Comparison of ENCODE assay signal across 1 cellular context in the genomic region with DNA sequence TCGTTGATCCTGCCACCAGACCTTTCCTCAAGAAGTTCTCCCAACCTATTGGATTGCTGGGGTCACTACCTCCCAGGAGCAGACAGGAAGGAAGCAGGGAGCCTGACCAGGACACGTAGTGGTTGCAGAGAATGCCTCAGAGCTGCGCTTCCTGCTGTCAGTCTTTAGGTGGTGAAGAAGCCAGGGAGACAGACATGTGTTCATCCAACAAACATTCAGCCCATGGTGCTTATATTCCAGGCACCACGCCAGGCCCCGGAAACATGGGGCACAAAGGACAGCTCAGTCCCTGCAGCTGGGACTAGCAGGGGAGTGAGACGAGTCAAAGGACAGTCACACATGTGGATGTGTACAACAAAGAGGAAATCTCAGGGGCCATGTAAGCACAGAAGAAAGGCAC.
TF ChIP-seq lines count a peak whose summit lies in the region.

No MANE protein-coding gene starts in this region.

TF ChIP-seq in HepG2, 621 proteins besides CTCF, POLR2A, EP300 and RAD21 (continued from another document):
- TF ChIP-seq, protein P1, sequence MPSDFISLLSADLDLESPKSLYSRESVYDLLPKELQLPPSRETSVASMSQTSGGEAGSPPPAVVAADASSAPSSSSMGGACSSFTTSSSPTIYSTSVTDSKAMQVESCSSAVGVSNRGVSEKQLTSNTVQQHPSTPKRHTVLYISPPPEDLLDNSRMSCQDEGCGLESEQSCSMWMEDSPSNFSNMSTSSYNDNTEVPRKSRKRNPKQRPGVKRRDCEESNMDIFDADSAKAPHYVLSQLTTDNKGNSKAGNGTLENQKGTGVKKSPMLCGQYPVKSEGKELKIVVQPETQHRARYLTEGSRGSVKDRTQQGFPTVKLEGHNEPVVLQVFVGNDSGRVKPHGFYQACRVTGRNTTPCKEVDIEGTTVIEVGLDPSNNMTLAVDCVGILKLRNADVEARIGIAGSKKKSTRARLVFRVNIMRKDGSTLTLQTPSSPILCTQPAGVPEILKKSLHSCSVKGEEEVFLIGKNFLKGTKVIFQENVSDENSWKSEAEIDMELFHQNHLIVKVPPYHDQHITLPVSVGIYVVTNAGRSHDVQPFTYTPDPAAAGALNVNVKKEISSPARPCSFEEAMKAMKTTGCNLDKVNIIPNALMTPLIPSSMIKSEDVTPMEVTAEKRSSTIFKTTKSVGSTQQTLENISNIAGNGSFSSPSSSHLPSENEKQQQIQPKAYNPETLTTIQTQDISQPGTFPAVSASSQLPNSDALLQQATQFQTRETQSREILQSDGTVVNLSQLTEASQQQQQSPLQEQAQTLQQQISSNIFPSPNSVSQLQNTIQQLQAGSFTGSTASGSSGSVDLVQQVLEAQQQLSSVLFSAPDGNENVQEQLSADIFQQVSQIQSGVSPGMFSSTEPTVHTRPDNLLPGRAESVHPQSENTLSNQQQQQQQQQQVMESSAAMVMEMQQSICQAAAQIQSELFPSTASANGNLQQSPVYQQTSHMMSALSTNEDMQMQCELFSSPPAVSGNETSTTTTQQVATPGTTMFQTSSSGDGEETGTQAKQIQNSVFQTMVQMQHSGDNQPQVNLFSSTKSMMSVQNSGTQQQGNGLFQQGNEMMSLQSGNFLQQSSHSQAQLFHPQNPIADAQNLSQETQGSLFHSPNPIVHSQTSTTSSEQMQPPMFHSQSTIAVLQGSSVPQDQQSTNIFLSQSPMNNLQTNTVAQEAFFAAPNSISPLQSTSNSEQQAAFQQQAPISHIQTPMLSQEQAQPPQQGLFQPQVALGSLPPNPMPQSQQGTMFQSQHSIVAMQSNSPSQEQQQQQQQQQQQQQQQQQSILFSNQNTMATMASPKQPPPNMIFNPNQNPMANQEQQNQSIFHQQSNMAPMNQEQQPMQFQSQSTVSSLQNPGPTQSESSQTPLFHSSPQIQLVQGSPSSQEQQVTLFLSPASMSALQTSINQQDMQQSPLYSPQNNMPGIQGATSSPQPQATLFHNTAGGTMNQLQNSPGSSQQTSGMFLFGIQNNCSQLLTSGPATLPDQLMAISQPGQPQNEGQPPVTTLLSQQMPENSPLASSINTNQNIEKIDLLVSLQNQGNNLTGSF (CRISPR knock-in tag; IDR thresholded peaks at IDR 0.05): no peak
- TF ChIP-seq, protein P2, sequence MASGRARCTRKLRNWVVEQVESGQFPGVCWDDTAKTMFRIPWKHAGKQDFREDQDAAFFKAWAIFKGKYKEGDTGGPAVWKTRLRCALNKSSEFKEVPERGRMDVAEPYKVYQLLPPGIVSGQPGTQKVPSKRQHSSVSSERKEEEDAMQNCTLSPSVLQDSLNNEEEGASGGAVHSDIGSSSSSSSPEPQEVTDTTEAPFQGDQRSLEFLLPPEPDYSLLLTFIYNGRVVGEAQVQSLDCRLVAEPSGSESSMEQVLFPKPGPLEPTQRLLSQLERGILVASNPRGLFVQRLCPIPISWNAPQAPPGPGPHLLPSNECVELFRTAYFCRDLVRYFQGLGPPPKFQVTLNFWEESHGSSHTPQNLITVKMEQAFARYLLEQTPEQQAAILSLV (CRISPR knock-in tag; IDR thresholded peaks at IDR 0.05; ENCODE audit: borderline replicate concordance): no peak
- TF ChIP-seq, protein P3, sequence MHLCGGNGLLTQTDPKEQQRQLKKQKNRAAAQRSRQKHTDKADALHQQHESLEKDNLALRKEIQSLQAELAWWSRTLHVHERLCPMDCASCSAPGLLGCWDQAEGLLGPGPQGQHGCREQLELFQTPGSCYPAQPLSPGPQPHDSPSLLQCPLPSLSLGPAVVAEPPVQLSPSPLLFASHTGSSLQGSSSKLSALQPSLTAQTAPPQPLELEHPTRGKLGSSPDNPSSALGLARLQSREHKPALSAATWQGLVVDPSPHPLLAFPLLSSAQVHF (CRISPR knock-in tag; IDR thresholded peaks at IDR 0.05): no peak
- TF ChIP-seq HNF4A (CRISPR knock-in tag; IDR thresholded peaks at IDR 0.05) (no peak), ZBTB8A (CRISPR knock-in tag; IDR thresholded peaks at IDR 0.05; ENCODE audit: borderline replicate concordance, low read depth) (no peak), CCAR2 (optimal IDR thresholded peaks at IDR 0.05; ENCODE audit: low read depth, low read length) (no peak), PHF5A (CRISPR knock-in tag; IDR thresholded peaks at IDR 0.05; ENCODE audit: low read depth, unreplicated experiment) (no peak)
TF ChIP-seq in HepG2: peak in this region for 0.
